Comparison of ENCODE assay signal across 24 cellular contexts in genomic region chr6:154543638-154544037, GRCh38. TPM values are rescaled to one million over a fixed set of nuclear protein-coding genes. Genes with fewer than 3 reads are reported as not detected.
DNase-seq lines count a peak whose midpoint lies in the region; ATAC-seq and TF ChIP-seq lines count a peak whose summit lies in the region.
"Had no signal": no experiment of that assay in that cellular context is flagged by ENCODE, and none has a peak within 500 bp of the region (broad histone marks: within the 10 kb centered on the region; RNA-seq: fewer than 3 reads in every experiment).

No MANE protein-coding gene starts in this region.

- H3K4me1 ChIP-seq in hepatocyte (ENCODE audit: insufficient read depth): peaks cover 8% of the 10 kb centered on the region
- H3K4me1 ChIP-seq: BE2C had no signal

- no peaks in the 10 kb centered on the region for H3K36me3 ChIP-seq in hepatocyte (replicated peaks; ENCODE audit: insufficient read depth, low read depth)
- H3K36me3 ChIP-seq: BE2C had no signal

- peak overlapping the region; percentile 97 for H3K27ac Mint-ChIP-seq in mesothelial cell of epicardium

- H2AFZ ChIP-seq in hepatocyte: no peak overlapping the region

- DNase-seq in EH (ENCODE audit: low read depth) (peak; percentile 56), amniotic epithelial cell (ENCODE audit: low read depth) (peak; percentile 57), fibroblast of peridontal ligament (ENCODE audit: extremely low read depth) (peak; percentile 35), mesothelial cell of epicardium (ENCODE audit: low spot score in 2 of 2, unreplicated experiment in 2 of 2) (no peak), GM20000 (ENCODE audit: low spot score) (no peak), hepatocyte (ENCODE audit: low spot score) (no peak)
- no peak for DNase-seq in activated CD4-positive, CD25-positive, alpha-beta regulatory T cell treated with anti-CD3 and anti-CD28 coated beads, Interleukin-2, amount 50 U/mL, for 72 hours
- DNase-seq: 8988T; BE2C; CD4-positive, CD25-positive, alpha-beta regulatory T cell; COR-L47; DMS 273 treated with DMSO at 0.1 percent for 48 hours; DND-41; GOT3; NCI-H1417 treated with DMSO at 0.1 percent for 48 hours; NCI-H187 treated with DMSO at 0.1 percent for 48 hours; NCI-H2227 treated with DMSO at 0.1 percent for 48 hours; NCI-H510A treated with DMSO at 0.1 percent for 48 hours; NCI-H774 had no signal

- 87% methylated on average over 5 of the region's 5 CpGs for WGBS in hepatocyte (ENCODE audit: low lambda C conversion rate, missing lambda C conversion rate)

- no peaks in the 10 kb centered on the region for H3K27me3 Mint-ChIP-seq in mesothelial cell of epicardium (ENCODE audit: low read depth)
- H3K27me3 Mint-ChIP-seq: CD4-positive, CD25-positive, alpha-beta regulatory T cell had no signal

- no peak overlapping the region for H3K27ac ChIP-seq in hepatocyte
- H3K27ac ChIP-seq: KMS-11 had no signal

- H3K27me3 ChIP-seq in hepatocyte: no peaks in the 10 kb centered on the region
- H3K27me3 ChIP-seq: BE2C had no signal

- H3K9me2 ChIP-seq in hepatocyte (replicated peaks; ENCODE audit: insufficient read depth): no peaks in the 10 kb centered on the region

- TF ChIP-seq CTCF in mesothelial cell of epicardium (IDR thresholded peaks at IDR 0.05; ENCODE audit: unreplicated experiment) (no peak), GM20000 (IDR thresholded peaks at IDR 0.05; ENCODE audit: extremely low read depth, missing control alignments) (no peak), hepatocyte (IDR thresholded peaks at IDR 0.05; ENCODE audit: poor library complexity) (no peak)

- no peak overlapping the region for H3K4me3 Mint-ChIP-seq in mesothelial cell of epicardium
- H3K4me3 Mint-ChIP-seq: CD4-positive, CD25-positive, alpha-beta regulatory T cell had no signal

- H3K4me3 ChIP-seq in hepatocyte: no peak overlapping the region

- no peaks in the 10 kb centered on the region for H4K20me1 ChIP-seq in hepatocyte (ENCODE audit: insufficient read depth, poor library complexity, severe bottlenecking)

- no peaks in the 10 kb centered on the region for H3K79me2 ChIP-seq in hepatocyte

- no peak for ATAC-seq in HG03135 (IDR thresholded peaks at IDR 0.05; ENCODE audit: unreplicated experiment)
- ATAC-seq: HCT116, Right ventricle myocardium inferior had no signal

- peaks cover 34% of the 10 kb centered on the region for H3K4me1 Mint-ChIP-seq in mesothelial cell of epicardium
- H3K4me1 Mint-ChIP-seq: CD4-positive, CD25-positive, alpha-beta regulatory T cell had no signal

- no peaks in the 10 kb centered on the region for H3K9me3 Mint-ChIP-seq in mesothelial cell of epicardium
- H3K9me3 Mint-ChIP-seq: CD4-positive, CD25-positive, alpha-beta regulatory T cell had no signal

- no peaks in the 10 kb centered on the region for H3K36me3 Mint-ChIP-seq in mesothelial cell of epicardium
- H3K36me3 Mint-ChIP-seq: CD4-positive, CD25-positive, alpha-beta regulatory T cell had no signal

- no peaks in the 10 kb centered on the region for H3K9me3 ChIP-seq in hepatocyte (ENCODE audit: low read depth)
- H3K9me3 ChIP-seq: BE2C had no signal

- no peak overlapping the region for H3K4me2 ChIP-seq in hepatocyte
- H3K4me2 ChIP-seq: KMS-11 had no signal

RNA-seq across cellular contexts. Expression of gene CNKSR3, which starts 33.2 kb away (rescaled TPM):
- 12.9 to 13.4 TPM (median 13.3 TPM) in 3 replicates for total RNA-seq in mesothelial cell of epicardium
- total RNA-seq in hepatocyte: 21.8 and 23.9 TPM in 2 replicates
- 22.4 and 27.4 TPM in 2 replicates for polyA plus RNA-seq in hepatocyte
- total RNA-seq: OCI-LY7 had no signal
- polyA plus RNA-seq: CD4-positive, CD25-positive, alpha-beta regulatory T cell had no signal

Comparison
In these comparisons a context has a peak if more than half of its experiments do, and no peak if none do; other contexts are left out.
1. DNase-seq: peak in EH (single experiment), amniotic epithelial cell (single experiment) and fibroblast of peridontal ligament (single experiment); none in mesothelial cell of epicardium (0 of 2), activated CD4-positive, CD25-positive, alpha-beta regulatory T cell treated with anti-CD3 and anti-CD28 coated beads, Interleukin-2, amount 50 U/mL, for 72 hours (single experiment), GM20000 (single experiment) and hepatocyte (single experiment).